In the genomic region with DNA sequence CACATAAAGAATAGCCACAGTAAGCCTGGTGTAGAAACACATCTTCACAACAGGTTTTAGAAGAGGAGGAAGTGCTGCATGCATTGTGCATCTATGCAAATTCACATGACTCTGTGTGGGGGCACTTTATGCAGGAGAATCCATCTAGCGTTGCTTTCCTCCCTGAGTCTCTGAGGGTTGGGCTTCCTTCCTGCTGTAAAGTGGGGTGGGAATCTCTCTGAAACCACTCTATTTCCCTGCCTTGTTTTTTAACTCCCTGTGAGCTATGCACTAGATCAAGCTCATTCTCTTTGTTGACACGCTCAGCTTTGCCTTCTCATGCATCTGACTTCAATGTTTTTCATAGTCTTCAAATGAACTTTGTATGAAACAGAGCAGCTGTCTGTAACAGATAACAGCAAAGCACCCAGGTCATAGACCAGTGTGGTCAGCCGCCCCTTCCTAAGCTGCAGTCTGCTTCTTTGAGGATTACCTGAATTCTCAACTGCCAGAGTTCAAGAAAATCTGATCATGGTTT, we compare ENCODE assay signal across 8 cellular contexts.
DNase-seq lines count a peak whose midpoint lies in the region; ATAC-seq and TF ChIP-seq lines count a peak whose summit lies in the region.

No MANE protein-coding gene starts in this region.

- peaks cover 0 to 4% of the 10 kb centered on the region in 2 experiments; a peak in 2 of 4 replicates for H3K4me1 ChIP-seq in SK-N-SH (ENCODE audit: control insufficient read depth in 1 of 2, insufficient read depth in 2 of 2, low read depth in 1 of 2, low read length in 1 of 2)

- no peak overlapping the region for H3K4me3 ChIP-seq in SK-N-SH (ENCODE audit: low read depth in 2 of 2, low read length in 1 of 2)

- no peaks in the 10 kb centered on the region for H3K9me2 ChIP-seq in SK-N-SH

- ATAC-seq in GM19467 (IDR thresholded peaks at IDR 0.05; ENCODE audit: unreplicated experiment) (peak; percentile 92), HG03439 (IDR thresholded peaks at IDR 0.05; ENCODE audit: unreplicated experiment) (peak; percentile 74)

- peaks cover 2% of the 10 kb centered on the region for H3K36me3 Mint-ChIP-seq in activated naive CD8-positive, alpha-beta T cell
- H3K36me3 Mint-ChIP-seq in progenitor cell of endocrine pancreas (ENCODE audit: insufficient read depth), result no peaks in the 10 kb centered on the region

- 68% methylated on average over 3 of the region's 3 CpGs for WGBS in SK-N-SH (ENCODE audit: low lambda C conversion rate)

- peak overlapping the region; percentile 94 for H3K27ac Mint-ChIP-seq in activated naive CD8-positive, alpha-beta T cell
- no peak overlapping the region for H3K27ac Mint-ChIP-seq in progenitor cell of endocrine pancreas

- peak; percentile 23 for DNase-seq in GF-D8 (lab: John Stamatoyannopoulos, UW)
- no peak for DNase-seq in NCI-H524 treated with DMSO at 0.1 percent for 48 hours (lab: John Stamatoyannopoulos, UW)
- no peak for DNase-seq in SK-N-SH
- DNase-seq in DMS53 (lab: John Stamatoyannopoulos, UW), result no peak
- no peak for DNase-seq in progenitor cell of endocrine pancreas (ENCODE audit: low spot score, unreplicated experiment)

- no peak overlapping the region for H3K4me2 ChIP-seq in SK-N-SH

- H3K27me3 Mint-ChIP-seq in activated naive CD8-positive, alpha-beta T cell, result no peaks in the 10 kb centered on the region
- H3K27me3 Mint-ChIP-seq in progenitor cell of endocrine pancreas, result peaks cover 7% of the 10 kb centered on the region

- H3K9ac ChIP-seq in SK-N-SH, result no peak overlapping the region

- CTCF ChIA-PET in SK-N-SH (lab: Yijun Ruan, JAX), result interaction anchor here (3.0 kb wide), 1 partner anchor 160 kb away, joined by 7 read pairs; no protein-coding TSS in a partner anchor

- H3K27me3 ChIP-seq in SK-N-SH (ENCODE audit: insufficient read depth), result no peaks in the 10 kb centered on the region

- H3K4me3 Mint-ChIP-seq in activated naive CD8-positive, alpha-beta T cell, result peak overlapping the region; percentile 74
- no peak overlapping the region for H3K4me3 Mint-ChIP-seq in progenitor cell of endocrine pancreas (ENCODE audit: low read depth)

- no peaks in the 10 kb centered on the region for H3K79me2 ChIP-seq in SK-N-SH (ENCODE audit: insufficient read depth)

- TF ChIP-seq CTCF in SK-N-SH (IDR thresholded peaks at IDR 0.05), result no peak
- no peak for TF ChIP-seq CTCF in progenitor cell of endocrine pancreas (IDR thresholded peaks at IDR 0.05; ENCODE audit: unreplicated experiment)

- POLR2A ChIA-PET in SK-N-SH (lab: Yijun Ruan, JAX), result no interaction called here

- no peaks in the 10 kb centered on the region for H3F3A ChIP-seq in SK-N-SH (replicated peaks; ENCODE audit: insufficient read depth)

- TF ChIP-seq EP300 in SK-N-SH (IDR thresholded peaks at IDR 0.05; ENCODE audit: borderline replicate concordance in 1 of 2, low read depth in 1 of 2, low read length in 1 of 2), result no peak

- H4K20me1 ChIP-seq in SK-N-SH (ENCODE audit: insufficient read depth), result no peaks in the 10 kb centered on the region

- H3K27ac ChIP-seq in SK-N-SH (ENCODE audit: low read depth in 2 of 2, low read length in 1 of 2), result no peak overlapping the region

- H3K4me1 Mint-ChIP-seq in activated naive CD8-positive, alpha-beta T cell (ENCODE audit: low read depth), result peaks cover 72% of the 10 kb centered on the region
- H3K4me1 Mint-ChIP-seq in progenitor cell of endocrine pancreas (ENCODE audit: low read depth), result no peaks in the 10 kb centered on the region

- no peaks in the 10 kb centered on the region for H3K9me3 Mint-ChIP-seq in activated naive CD8-positive, alpha-beta T cell (ENCODE audit: low read depth)
- no peaks in the 10 kb centered on the region for H3K9me3 Mint-ChIP-seq in progenitor cell of endocrine pancreas (ENCODE audit: low read depth)

- H3K9me3 ChIP-seq in SK-N-SH, result no peaks in the 10 kb centered on the region

- H3K36me3 ChIP-seq in SK-N-SH (replicated peaks in 1 of 2; ENCODE audit: control insufficient read depth in 1 of 2, insufficient read depth in 2 of 2, low read length in 1 of 2), result no peaks in the 10 kb centered on the region

- no peak for TF ChIP-seq RAD21 in SK-N-SH (IDR thresholded peaks at IDR 0.05; ENCODE audit: low read length)

- H2AFZ ChIP-seq in SK-N-SH (ENCODE audit: low read depth), result no peak overlapping the region

TF ChIP-seq in SK-N-SH, 30 proteins besides CTCF, POLR2A, EP300 and RAD21:
- TF ChIP-seq YY1 (IDR thresholded peaks at IDR 0.05; ENCODE audit: low read depth) (no peak), NFIC (IDR thresholded peaks at IDR 0.05; ENCODE audit: borderline replicate concordance) (no peak), SIN3A (IDR thresholded peaks at IDR 0.05; ENCODE audit: borderline replicate concordance, low read depth, low read length) (no peak), RXRA (IDR thresholded peaks at IDR 0.05; ENCODE audit: borderline replicate concordance, low read depth) (no peak), ELF1 (IDR thresholded peaks at IDR 0.05) (no peak), NRF1 (IDR thresholded peaks at IDR 0.05; ENCODE audit: low read depth, low read length) (no peak), TCF12 (IDR thresholded peaks at IDR 0.05) (no peak)
- TF ChIP-seq, protein P1, sequence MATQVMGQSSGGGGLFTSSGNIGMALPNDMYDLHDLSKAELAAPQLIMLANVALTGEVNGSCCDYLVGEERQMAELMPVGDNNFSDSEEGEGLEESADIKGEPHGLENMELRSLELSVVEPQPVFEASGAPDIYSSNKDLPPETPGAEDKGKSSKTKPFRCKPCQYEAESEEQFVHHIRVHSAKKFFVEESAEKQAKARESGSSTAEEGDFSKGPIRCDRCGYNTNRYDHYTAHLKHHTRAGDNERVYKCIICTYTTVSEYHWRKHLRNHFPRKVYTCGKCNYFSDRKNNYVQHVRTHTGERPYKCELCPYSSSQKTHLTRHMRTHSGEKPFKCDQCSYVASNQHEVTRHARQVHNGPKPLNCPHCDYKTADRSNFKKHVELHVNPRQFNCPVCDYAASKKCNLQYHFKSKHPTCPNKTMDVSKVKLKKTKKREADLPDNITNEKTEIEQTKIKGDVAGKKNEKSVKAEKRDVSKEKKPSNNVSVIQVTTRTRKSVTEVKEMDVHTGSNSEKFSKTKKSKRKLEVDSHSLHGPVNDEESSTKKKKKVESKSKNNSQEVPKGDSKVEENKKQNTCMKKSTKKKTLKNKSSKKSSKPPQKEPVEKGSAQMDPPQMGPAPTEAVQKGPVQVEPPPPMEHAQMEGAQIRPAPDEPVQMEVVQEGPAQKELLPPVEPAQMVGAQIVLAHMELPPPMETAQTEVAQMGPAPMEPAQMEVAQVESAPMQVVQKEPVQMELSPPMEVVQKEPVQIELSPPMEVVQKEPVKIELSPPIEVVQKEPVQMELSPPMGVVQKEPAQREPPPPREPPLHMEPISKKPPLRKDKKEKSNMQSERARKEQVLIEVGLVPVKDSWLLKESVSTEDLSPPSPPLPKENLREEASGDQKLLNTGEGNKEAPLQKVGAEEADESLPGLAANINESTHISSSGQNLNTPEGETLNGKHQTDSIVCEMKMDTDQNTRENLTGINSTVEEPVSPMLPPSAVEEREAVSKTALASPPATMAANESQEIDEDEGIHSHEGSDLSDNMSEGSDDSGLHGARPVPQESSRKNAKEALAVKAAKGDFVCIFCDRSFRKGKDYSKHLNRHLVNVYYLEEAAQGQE (IDR thresholded peaks at IDR 0.05; ENCODE audit: low read depth, low read length), result no peak
- TF ChIP-seq, protein P2, sequence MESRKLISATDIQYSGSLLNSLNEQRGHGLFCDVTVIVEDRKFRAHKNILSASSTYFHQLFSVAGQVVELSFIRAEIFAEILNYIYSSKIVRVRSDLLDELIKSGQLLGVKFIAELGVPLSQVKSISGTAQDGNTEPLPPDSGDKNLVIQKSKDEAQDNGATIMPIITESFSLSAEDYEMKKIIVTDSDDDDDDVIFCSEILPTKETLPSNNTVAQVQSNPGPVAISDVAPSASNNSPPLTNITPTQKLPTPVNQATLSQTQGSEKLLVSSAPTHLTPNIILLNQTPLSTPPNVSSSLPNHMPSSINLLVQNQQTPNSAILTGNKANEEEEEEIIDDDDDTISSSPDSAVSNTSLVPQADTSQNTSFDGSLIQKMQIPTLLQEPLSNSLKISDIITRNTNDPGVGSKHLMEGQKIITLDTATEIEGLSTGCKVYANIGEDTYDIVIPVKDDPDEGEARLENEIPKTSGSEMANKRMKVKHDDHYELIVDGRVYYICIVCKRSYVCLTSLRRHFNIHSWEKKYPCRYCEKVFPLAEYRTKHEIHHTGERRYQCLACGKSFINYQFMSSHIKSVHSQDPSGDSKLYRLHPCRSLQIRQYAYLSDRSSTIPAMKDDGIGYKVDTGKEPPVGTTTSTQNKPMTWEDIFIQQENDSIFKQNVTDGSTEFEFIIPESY (IDR thresholded peaks at IDR 0.05; ENCODE audit: borderline replicate concordance, low read depth), result no peak
- TF ChIP-seq, protein P3, sequence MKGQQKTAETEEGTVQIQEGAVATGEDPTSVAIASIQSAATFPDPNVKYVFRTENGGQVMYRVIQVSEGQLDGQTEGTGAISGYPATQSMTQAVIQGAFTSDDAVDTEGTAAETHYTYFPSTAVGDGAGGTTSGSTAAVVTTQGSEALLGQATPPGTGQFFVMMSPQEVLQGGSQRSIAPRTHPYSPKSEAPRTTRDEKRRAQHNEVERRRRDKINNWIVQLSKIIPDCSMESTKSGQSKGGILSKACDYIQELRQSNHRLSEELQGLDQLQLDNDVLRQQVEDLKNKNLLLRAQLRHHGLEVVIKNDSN (IDR thresholded peaks at IDR 0.05; ENCODE audit: borderline replicate concordance, low read depth), result no peak
